ENCODE assay signal across 12 cellular contexts in genomic region chr20:50982372-50982771, GRCh38.
DNase-seq lines count a peak whose midpoint lies in the region; ATAC-seq and TF ChIP-seq lines count a peak whose summit lies in the region.
"Had no signal": no experiment of that assay in that cellular context is flagged by ENCODE, and none has a peak within 500 bp of the region (broad histone marks: within the 10 kb centered on the region; RNA-seq: fewer than 3 reads in every experiment).

No MANE protein-coding gene starts in this region.

- DNase-seq in AG10803 (ENCODE audit: low read depth) (peak; percentile 71), HK-2 (ENCODE audit: unreplicated experiment) (peak; percentile 49), T1000 (lab: John Stamatoyannopoulos, UW) (peak; percentile 64), hepatic stellate cell (ENCODE audit: low spot score) (peak; percentile 53), inferior parietal cortex (ENCODE audit: extremely low spot score) (no peak)
- DNase-seq: DMS79; Karpas-422; left cardiac atrium; stimulated activated CD4-positive, alpha-beta T cell treated with anti-CD3 and anti-CD28 coated beads, Interleukin-15, amount 100 ng/mL, for 24 hours had no signal

- H3K4me3 ChIP-seq in AG10803 (ENCODE audit: low read length) = no peak overlapping the region

- ATAC-seq in HG02610 (IDR thresholded peaks at IDR 0.05; ENCODE audit: unreplicated experiment) (no peak), GM21528 (IDR thresholded peaks at IDR 0.05; ENCODE audit: low FRiP score, unreplicated experiment) (no peak), HG03439 (IDR thresholded peaks at IDR 0.05; ENCODE audit: unreplicated experiment) (no peak)

- TF ChIP-seq CTCF in AG10803 (conservative IDR thresholded peaks at IDR 0.05; ENCODE audit: low read length) = no peak
